Comparison of ENCODE assay signal across 19 cellular contexts in the genomic region with DNA sequence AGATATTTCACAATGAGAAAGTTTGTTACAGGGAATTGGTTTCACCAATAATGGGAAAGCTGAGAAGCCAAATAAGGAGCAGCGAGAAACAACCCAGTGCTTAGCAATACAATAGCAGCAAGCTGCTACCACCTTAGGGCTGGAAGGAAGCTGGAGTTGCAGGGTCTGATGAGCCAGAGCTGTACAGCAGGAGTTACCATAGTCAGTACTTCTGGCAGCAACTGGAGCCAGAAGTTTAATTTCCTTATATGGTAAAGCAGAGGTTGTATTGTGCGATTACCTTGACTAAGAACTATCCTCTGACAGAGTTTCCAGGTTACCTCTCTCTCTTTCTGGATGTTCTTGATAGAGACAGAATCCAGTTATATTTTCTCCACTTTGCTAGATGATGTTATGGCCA.
DNase-seq lines count a peak whose midpoint lies in the region; ATAC-seq and TF ChIP-seq lines count a peak whose summit lies in the region.
"Had no signal": no experiment of that assay in that cellular context is flagged by ENCODE, and none has a peak within 500 bp of the region (broad histone marks: within the 10 kb centered on the region; RNA-seq: fewer than 3 reads in every experiment).

No MANE protein-coding gene starts in this region.

- peaks cover 7% of the 10 kb centered on the region for H3K27me3 Mint-ChIP-seq in neural progenitor cell (ENCODE audit: insufficient read depth, low read depth)
- peaks cover 6% of the 10 kb centered on the region for H3K27me3 Mint-ChIP-seq in nephron progenitor cell (ENCODE audit: low read depth, poor library complexity)
- H3K27me3 Mint-ChIP-seq in Calu3 (ENCODE audit: unreplicated experiment): no peaks in the 10 kb centered on the region

- ATAC-seq in GM18519 (IDR thresholded peaks at IDR 0.05; ENCODE audit: low FRiP score, unreplicated experiment): peak; percentile 69

- H3K4me1 Mint-ChIP-seq in neural progenitor cell (peaks cover 4% of the 10 kb centered on the region), nephron progenitor cell (no peaks in the 10 kb centered on the region), Calu3 (ENCODE audit: low read depth, unreplicated experiment) (peaks cover 1% of the 10 kb centered on the region)

- H3F3A ChIP-seq in neural progenitor cell (ENCODE audit: low read depth): no peaks in the 10 kb centered on the region

- no peak overlapping the region for H3K27ac ChIP-seq in neural progenitor cell
- H3K27ac ChIP-seq: vagina had no signal

- no TSS peak for BruUV-seq in Calu3 (replicated peaks; lab: Mats Ljungman, UMichigan)

- H3K4me3 Mint-ChIP-seq in neural progenitor cell (no peak overlapping the region), nephron progenitor cell (no peak overlapping the region), Calu3 (ENCODE audit: low read depth, unreplicated experiment) (no peak overlapping the region)
- H3K4me3 Mint-ChIP-seq: activated CD4-positive, alpha-beta memory T cell treated with anti-CD3 and anti-CD28 coated beads, Interleukin-2, amount 10 ng/mL, durations not matched to agents 7 days and 5 days had no signal

- H2AFZ ChIP-seq in neural progenitor cell (replicated peaks): no peak overlapping the region

- H3K9me3 ChIP-seq in neural progenitor cell (ENCODE audit: low read depth): no peaks in the 10 kb centered on the region
- H3K9me3 ChIP-seq: vagina had no signal

- H3K36me3 Mint-ChIP-seq in neural progenitor cell (no peaks in the 10 kb centered on the region), nephron progenitor cell (ENCODE audit: low read depth) (no peaks in the 10 kb centered on the region), Calu3 (ENCODE audit: insufficient read depth, unreplicated experiment) (no peaks in the 10 kb centered on the region)

- TF ChIP-seq CTCF in neural progenitor cell (IDR thresholded peaks at IDR 0.05): no peak
- no peak for TF ChIP-seq CTCF in nephron progenitor cell (IDR thresholded peaks at IDR 0.05)
- TF ChIP-seq CTCF in Calu3 (IDR thresholded peaks at IDR 0.05; ENCODE audit: unreplicated experiment): no peak

- no peaks in the 10 kb centered on the region for H3K79me2 ChIP-seq in neural progenitor cell (ENCODE audit: low read depth)

- DNase-seq in H7 (peak; percentile 24), astrocyte of the hippocampus (ENCODE audit: low read depth, low spot score) (peak; percentile 13), neural progenitor cell (ENCODE audit: low spot score) (peak; percentile 35), NCI-H1436 (lab: John Stamatoyannopoulos, UW) (no peak), nephron progenitor cell (no peak), Calu3 (no peak)
- DNase-seq: activated CD4-positive, alpha-beta memory T cell treated with anti-CD3 and anti-CD28 coated beads, Interleukin-2, amount 10 ng/mL, durations not matched to agents 7 days and 5 days; anterior cingulate cortex; dermis blood vessel endothelial cell; hippocampal formation; mammary epithelial cell; NCI-H187 treated with DMSO at 0.1 percent for 48 hours; SHP77; stimulated activated CD4-positive, alpha-beta T cell treated with anti-CD3 and anti-CD28 coated beads, Interleukin-4, amount 100 ng/mL, for 4 hours; stimulated activated naive CD4-positive, alpha-beta T cell treated with Interleukin-2 at 50 U/mL for 16 hours; T1000 had no signal

- intact Hi-C loops in Calu3 (cut with micrococcal nuclease; ENCODE audit: unreplicated experiment): no loop called here

- H3K9me3 Mint-ChIP-seq in neural progenitor cell: no peaks in the 10 kb centered on the region
- no peaks in the 10 kb centered on the region for H3K9me3 Mint-ChIP-seq in nephron progenitor cell
- no peaks in the 10 kb centered on the region for H3K9me3 Mint-ChIP-seq in Calu3 (ENCODE audit: low read depth, unreplicated experiment)
- H3K9me3 Mint-ChIP-seq: activated CD4-positive, alpha-beta memory T cell treated with anti-CD3 and anti-CD28 coated beads, Interleukin-2, amount 10 ng/mL, durations not matched to agents 7 days and 5 days; activated T-helper 2 cell treated with anti-CD3 and anti-CD28 coated beads, Interferon-gamma antibody, Interleukin-2, Interleukin-4, amounts not matched to agents 10 μg/mL and 5 μg/mL and 100 μg/mL, durations not matched to agents 14 hours and 24 hours and 36 hours had no signal

- no peak overlapping the region for H3K9ac ChIP-seq in neural progenitor cell

- no peaks in the 10 kb centered on the region for H3K4me1 ChIP-seq in neural progenitor cell
- H3K4me1 ChIP-seq: vagina had no signal

- H3K4me3 ChIP-seq in H7 (ENCODE audit: insufficient read depth, low read depth, low read length) (no peak overlapping the region), neural progenitor cell (no peak overlapping the region)
- H3K4me3 ChIP-seq: vagina had no signal

- H3K36me3 ChIP-seq in H7 (replicated peaks; ENCODE audit: control insufficient read depth, insufficient read depth, low read length) (no peaks in the 10 kb centered on the region), neural progenitor cell (no peaks in the 10 kb centered on the region)
- H3K36me3 ChIP-seq: vagina had no signal

- H4K20me1 ChIP-seq in neural progenitor cell (ENCODE audit: low read depth): no peaks in the 10 kb centered on the region

- peak overlapping the region; percentile 1 for H3K4me2 ChIP-seq in neural progenitor cell

- H3K27me3 ChIP-seq in H7 (ENCODE audit: control insufficient read depth, insufficient read depth, low read length) (no peaks in the 10 kb centered on the region), neural progenitor cell (no peaks in the 10 kb centered on the region)
- H3K27me3 ChIP-seq: vagina had no signal

- H3K27ac Mint-ChIP-seq in neural progenitor cell (peak overlapping the region; percentile 5), nephron progenitor cell (no peak overlapping the region), Calu3 (ENCODE audit: unreplicated experiment) (no peak overlapping the region)
- H3K27ac Mint-ChIP-seq: activated CD4-positive, alpha-beta memory T cell treated with anti-CD3 and anti-CD28 coated beads, Interleukin-2, amount 10 ng/mL, durations not matched to agents 7 days and 5 days; activated T-helper 2 cell treated with anti-CD3 and anti-CD28 coated beads, Interferon-gamma antibody, Interleukin-2, Interleukin-4, amounts not matched to agents 10 μg/mL and 5 μg/mL and 100 μg/mL, durations not matched to agents 14 hours and 24 hours and 36 hours had no signal

- CTCF ChIA-PET in Calu3 (lab: Charles Lee): no interaction called here

Comparison
In these comparisons a context has a peak if more than half of its experiments do, and no peak if none do; other contexts are left out.
1. DNase-seq: peak in H7 (single experiment), astrocyte of the hippocampus (single experiment) and neural progenitor cell (single experiment); none in NCI-H1436 (single experiment), nephron progenitor cell (single experiment) and Calu3 (single experiment).